Comparison of ENCODE assay signal across 2 cellular contexts in the genomic region with DNA sequence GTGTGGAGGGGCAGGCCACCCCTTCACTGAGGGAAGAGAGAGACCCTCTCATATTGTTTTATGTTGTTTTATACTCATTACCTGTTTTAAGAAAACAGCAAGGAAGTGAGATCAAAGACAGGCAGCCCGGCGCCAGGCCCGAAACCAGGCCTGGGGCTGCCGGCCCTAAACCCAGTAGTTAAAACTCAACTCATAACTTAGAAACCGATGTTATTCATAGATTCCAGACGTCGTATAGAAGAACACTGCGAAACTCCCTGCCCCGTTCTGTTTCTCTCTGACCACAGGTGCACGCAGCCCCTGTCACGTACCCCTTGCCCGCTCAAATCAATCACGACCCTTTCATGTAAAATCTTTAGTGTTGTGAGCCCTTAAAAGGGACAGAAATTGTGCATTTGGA.
A peak's percentile ranks its signal among the peaks of the same experiment; 100 is the strongest.
TF ChIP-seq lines count a peak whose summit lies in the region.

No MANE protein-coding gene starts in this region.

TF ChIP-seq in GM12891, 5 proteins besides CTCF, POLR2A, EP300 and RAD21:
- 0 out of 2 replicates have a peak, but pooled peaks have one; percentile 8 for TF ChIP-seq SPI1 (IDR thresholded peaks at IDR 0.05; ENCODE audit: low read depth, low read length)

TF ChIP-seq in GM12878, 131 proteins besides CTCF, POLR2A, EP300 and RAD21:
- 0 out of 2 replicates have a peak, but pooled peaks have one; percentile 53 for TF ChIP-seq TARDBP (IDR thresholded peaks at IDR 0.05; ENCODE audit: borderline replicate concordance)
- 0 out of 2 replicates have a peak, but pooled peaks have one; percentile 27 for TF ChIP-seq TCF12 (IDR thresholded peaks at IDR 0.05; ENCODE audit: low read depth, low read length)
- TF ChIP-seq RUNX3 (IDR thresholded peaks at IDR 0.05; ENCODE audit: low read length), result peak; percentile 75
- TF ChIP-seq CBFB (IDR thresholded peaks at IDR 0.05; ENCODE audit: low read depth), result 0 out of 2 replicates have a peak, but pooled peaks have one; percentile 17
- peak; percentile 79 for TF ChIP-seq TCF7 (IDR thresholded peaks at IDR 0.05; ENCODE audit: borderline replicate concordance)
